ENCODE assay signal across 1 cellular context in genomic region chr12:120229071-120229582, GRCh38.
TF ChIP-seq lines count a peak whose summit lies in the region.

No MANE protein-coding gene starts in this region.

TF ChIP-seq in HEK293, 187 proteins besides CTCF, POLR2A, EP300 and RAD21 (continued from another document):
- peak; percentile 62; the same call in 1 of the 2 replicates for TF ChIP-seq PRDM10 (tag by site-specific recombination; IDR thresholded peaks at IDR 0.05)
- TF ChIP-seq ZBTB17 (tag by site-specific recombination; IDR thresholded peaks at IDR 0.05) = peak; percentile 59; the same call in 1 of the 2 replicates
